In genomic region chr19:38030681-38031422, GRCh38 we compare ENCODE assay signal across 1 cellular context.
TF ChIP-seq lines count a peak whose summit lies in the region.

No MANE protein-coding gene starts in this region.

TF ChIP-seq in IMR-90, 13 proteins besides CTCF, POLR2A, EP300 and RAD21:
- TF ChIP-seq, protein P1, sequence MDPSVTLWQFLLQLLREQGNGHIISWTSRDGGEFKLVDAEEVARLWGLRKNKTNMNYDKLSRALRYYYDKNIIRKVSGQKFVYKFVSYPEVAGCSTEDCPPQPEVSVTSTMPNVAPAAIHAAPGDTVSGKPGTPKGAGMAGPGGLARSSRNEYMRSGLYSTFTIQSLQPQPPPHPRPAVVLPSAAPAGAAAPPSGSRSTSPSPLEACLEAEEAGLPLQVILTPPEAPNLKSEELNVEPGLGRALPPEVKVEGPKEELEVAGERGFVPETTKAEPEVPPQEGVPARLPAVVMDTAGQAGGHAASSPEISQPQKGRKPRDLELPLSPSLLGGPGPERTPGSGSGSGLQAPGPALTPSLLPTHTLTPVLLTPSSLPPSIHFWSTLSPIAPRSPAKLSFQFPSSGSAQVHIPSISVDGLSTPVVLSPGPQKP (IDR thresholded peaks at IDR 0.05; ENCODE audit: borderline replicate concordance, low read depth, low read length): no peak
- TF ChIP-seq BHLHE40 (IDR thresholded peaks at IDR 0.05; ENCODE audit: low read depth, low read length): no peak
- no peak for TF ChIP-seq SMC3 (IDR thresholded peaks at IDR 0.05; ENCODE audit: low read depth, low read length)
- no peak for TF ChIP-seq MXI1 (IDR thresholded peaks at IDR 0.05; ENCODE audit: borderline replicate concordance, low read depth, low read length)
- TF ChIP-seq NFE2L2 (IDR thresholded peaks at IDR 0.05; ENCODE audit: low read depth, low read length): no peak
